In the genomic region with DNA sequence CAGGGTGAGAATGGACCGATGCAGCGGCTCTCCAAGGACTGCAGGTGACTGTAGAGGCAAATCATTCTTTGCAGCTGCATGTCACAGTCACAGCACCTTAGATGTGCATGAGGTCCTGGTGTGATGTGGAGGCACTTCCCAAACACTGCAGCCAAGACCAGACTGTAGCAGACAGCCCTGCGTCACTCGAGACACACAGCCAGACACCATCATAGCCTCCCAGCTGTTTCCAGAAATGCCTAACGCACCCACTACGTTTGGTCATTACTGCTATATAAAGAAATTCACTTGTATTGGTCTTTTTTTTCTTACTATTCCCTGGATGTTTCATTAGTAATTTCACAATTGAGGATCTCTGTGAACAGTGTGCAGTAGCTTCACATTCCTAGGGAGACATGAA, we compare ENCODE assay signal across 1 cellular context.
TF ChIP-seq lines count a peak whose summit lies in the region.

No MANE protein-coding gene starts in this region.

TF ChIP-seq in H1, 55 proteins besides CTCF, POLR2A, EP300 and RAD21:
- no peak for TF ChIP-seq HDAC2 (IDR thresholded peaks at IDR 0.05; ENCODE audit: borderline replicate concordance in 1 of 2, low read depth in 2 of 2, low read length in 2 of 2)
- no peak for TF ChIP-seq ASH2L (IDR thresholded peaks at IDR 0.05; ENCODE audit: low read length)
- TF ChIP-seq CBX5 (IDR thresholded peaks at IDR 0.05; ENCODE audit: low read depth, low read length) = no peak
- TF ChIP-seq SRF (IDR thresholded peaks at IDR 0.05; ENCODE audit: low read depth, low read length) = no peak
- TF ChIP-seq KDM1A (IDR thresholded peaks at IDR 0.05; ENCODE audit: borderline replicate concordance, low read length) = no peak
- no peak for TF ChIP-seq TEAD4 (IDR thresholded peaks at IDR 0.05; ENCODE audit: low read depth, low read length)
- no peak for TF ChIP-seq CREB1 (IDR thresholded peaks at IDR 0.05)
- no peak for TF ChIP-seq BACH1 (IDR thresholded peaks at IDR 0.05; ENCODE audit: low read length)
- TF ChIP-seq SAP30 (IDR thresholded peaks at IDR 0.05; ENCODE audit: insufficient read depth, insufficient replicate concordance, low read length) = no peak
TF ChIP-seq in H1: peak in this region for 0.
